In genomic region chr9:20511680-20512079, GRCh38 we compare ENCODE assay signal across 2 cellular contexts.
TF ChIP-seq lines count a peak whose summit lies in the region.

No MANE protein-coding gene starts in this region.

TF ChIP-seq in IMR-90, 13 proteins besides CTCF, POLR2A, EP300 and RAD21 (continued from another document):
- TF ChIP-seq USF2 (IDR thresholded peaks at IDR 0.05; ENCODE audit: low read depth, low read length) (no peak), RCOR1 (IDR thresholded peaks at IDR 0.05; ENCODE audit: insufficient replicate concordance, low read length) (no peak), BHLHE40 (IDR thresholded peaks at IDR 0.05; ENCODE audit: low read depth, low read length) (no peak), MXI1 (IDR thresholded peaks at IDR 0.05; ENCODE audit: borderline replicate concordance, low read depth, low read length) (no peak), CHD1 (IDR thresholded peaks at IDR 0.05; ENCODE audit: low read depth, low read length) (no peak), ELK1 (IDR thresholded peaks at IDR 0.05; ENCODE audit: borderline replicate concordance, low read depth, low read length) (no peak), MAFK (IDR thresholded peaks at IDR 0.05; ENCODE audit: low read depth, low read length) (no peak), FOS (IDR thresholded peaks at IDR 0.05; ENCODE audit: low read depth, low read length) (no peak), CEBPB (IDR thresholded peaks at IDR 0.05; ENCODE audit: low read depth, low read length) (no peak), RFX5 (IDR thresholded peaks at IDR 0.05; ENCODE audit: low read depth, low read length) (no peak)

TF ChIP-seq in WTC11, 78 proteins besides CTCF, POLR2A, EP300 and RAD21 (continued from another document):
- TF ChIP-seq FOXJ3 (CRISPR knock-in tag; IDR thresholded peaks at IDR 0.05; ENCODE audit: borderline replicate concordance) (no peak), ERG (CRISPR knock-in tag; IDR thresholded peaks at IDR 0.05) (no peak), JUN (CRISPR knock-in tag; IDR thresholded peaks at IDR 0.05) (no peak), NFE2L1 (CRISPR knock-in tag; IDR thresholded peaks at IDR 0.05) (no peak), ZNF232 (CRISPR knock-in tag; IDR thresholded peaks at IDR 0.05) (no peak), GTF2I (CRISPR knock-in tag; conservative IDR thresholded peaks at IDR 0.05) (no peak), KAT7 (CRISPR knock-in tag; IDR thresholded peaks at IDR 0.05; ENCODE audit: borderline replicate concordance) (no peak)
